ENCODE assay signal across 8 cellular contexts in the genomic region with DNA sequence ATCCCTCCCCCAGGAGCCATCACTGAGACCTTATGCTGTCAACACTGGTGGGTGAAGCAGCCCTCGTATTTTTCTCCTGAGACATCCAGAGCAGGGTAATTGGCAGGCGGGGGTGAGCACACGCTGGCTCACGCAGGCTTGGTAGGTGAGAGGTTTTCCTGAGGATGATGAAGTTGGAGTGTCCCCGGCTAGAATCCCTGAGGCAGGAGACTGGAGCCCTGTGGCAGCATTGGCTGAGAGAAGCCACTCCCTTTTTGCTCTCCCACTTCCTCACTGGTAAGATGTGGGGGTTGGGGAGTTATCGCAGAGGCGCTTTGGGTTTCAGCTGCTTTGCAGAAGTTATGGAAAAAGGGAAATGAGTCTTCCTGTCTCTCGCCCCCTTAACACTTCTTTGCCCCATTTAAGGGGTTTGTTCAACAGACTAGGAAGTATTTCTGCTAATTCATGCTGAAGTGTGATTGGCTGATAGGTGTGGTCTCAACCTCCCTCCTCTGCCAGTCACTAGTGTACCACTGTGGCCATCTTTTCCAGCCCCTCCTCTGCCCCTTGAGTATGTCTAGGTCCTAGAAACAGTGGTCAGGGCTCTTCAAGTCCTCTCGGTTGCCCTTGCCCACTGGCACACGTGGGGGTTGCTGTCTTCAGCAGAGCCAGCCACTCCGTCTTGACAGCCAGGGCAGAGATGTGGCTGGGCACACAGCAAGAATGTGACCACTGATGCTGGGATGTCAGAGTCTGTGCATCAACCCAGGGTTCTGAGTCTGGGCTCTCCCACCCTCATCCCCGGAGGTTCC. TPM values are rescaled to one million over a fixed set of nuclear protein-coding genes. Genes with fewer than 3 reads are reported as not detected.
A peak's percentile ranks its signal among the peaks of the same experiment; 100 is the strongest.
DNase-seq lines count a peak whose midpoint lies in the region; ATAC-seq and TF ChIP-seq lines count a peak whose summit lies in the region.

No MANE protein-coding gene starts in this region.

- CTCF ChIA-PET in SK-N-SH (lab: Yijun Ruan, JAX): no interaction called here

- H4K20me1 ChIP-seq in SK-N-SH (ENCODE audit: insufficient read depth): peaks cover 88% of the 10 kb centered on the region

- no peaks in the 10 kb centered on the region for H3K27me3 ChIP-seq in SK-N-SH (ENCODE audit: insufficient read depth)
- no peaks in the 10 kb centered on the region for H3K27me3 ChIP-seq in mononuclear cell (ENCODE audit: insufficient read depth, low read length)
- H3K27me3 ChIP-seq in thyroid gland: no peaks in the 10 kb centered on the region

- ATAC-seq in SK-N-SH treated with all-trans-retinoic acid at 6 μM for 48 hours: no peak
- peak; percentile 23 for ATAC-seq in HG02938 (IDR thresholded peaks at IDR 0.05; ENCODE audit: unreplicated experiment)

- H3K36me3 ChIP-seq in SK-N-SH (replicated peaks in 1 of 2; ENCODE audit: control insufficient read depth in 1 of 2, insufficient read depth in 2 of 2, low read length in 1 of 2) (peaks cover 0 to 37% of the 10 kb centered on the region in 2 experiments), thyroid gland (peaks cover 3 to 5% of the 10 kb centered on the region in 2 donors)

- no peak for TF ChIP-seq EP300 in SK-N-SH (IDR thresholded peaks at IDR 0.05; ENCODE audit: borderline replicate concordance in 1 of 2, low read depth in 1 of 2, low read length in 1 of 2)

- intact Hi-C loops in thyroid gland (cut with DNase I): no loop called here

- POLR2A ChIA-PET in SK-N-SH (lab: Yijun Ruan, JAX): no interaction called here

- H3K4me3 ChIP-seq in SK-N-SH (ENCODE audit: low read depth in 2 of 2, low read length in 1 of 2) (no peak overlapping the region), mononuclear cell (ENCODE audit: low read length) (peak overlapping the region; percentile 40), thyroid gland (replicated peaks in 1 of 3) (no peak overlapping the region)

- H3K4me2 ChIP-seq in SK-N-SH: peak overlapping the region; percentile 56

- 87% methylated on average over 12 of the region's 12 CpGs for WGBS in SK-N-SH (ENCODE audit: low lambda C conversion rate)
- 58 to 74% methylated on average over 8 to 12 of the region's 12 CpGs for WGBS in thyroid gland, 2 donors

- H3K79me2 ChIP-seq in SK-N-SH (ENCODE audit: insufficient read depth): peaks cover 95% of the 10 kb centered on the region

- peaks cover 23 to 27% of the 10 kb centered on the region in 2 experiments; a peak in 2 of 4 replicates for H3K4me1 ChIP-seq in SK-N-SH (ENCODE audit: control insufficient read depth in 1 of 2, insufficient read depth in 2 of 2, low read depth in 1 of 2, low read length in 1 of 2)
- H3K4me1 ChIP-seq in mononuclear cell (ENCODE audit: insufficient read depth, low read length): peaks cover 97% of the 10 kb centered on the region
- H3K4me1 ChIP-seq in thyroid gland: peaks cover 3 to 35% of the 10 kb centered on the region in 2 donors

- H3K9me2 ChIP-seq in SK-N-SH: no peaks in the 10 kb centered on the region

- no peak for DNase-seq in SK-N-SH
- no peak for DNase-seq in thyroid gland
- DNase-seq in NCI-H2107 (lab: John Stamatoyannopoulos, UW): no peak

- H3K9ac ChIP-seq in SK-N-SH: no peak overlapping the region

- H3K9me3 ChIP-seq in SK-N-SH (no peaks in the 10 kb centered on the region), mononuclear cell (ENCODE audit: low read depth, low read length) (no peaks in the 10 kb centered on the region), thyroid gland (no peaks in the 10 kb centered on the region)

- peak; percentile 44; the same call in 1 of the 2 replicates for TF ChIP-seq POLR2A in Raji (IDR thresholded peaks at IDR 0.05; ENCODE audit: insufficient read depth, low read depth, low read length)
- TF ChIP-seq POLR2A in thyroid gland (IDR thresholded peaks at IDR 0.05): no peak

- no peak overlapping the region for H2AFZ ChIP-seq in SK-N-SH (ENCODE audit: low read depth)

- H3K27ac ChIP-seq in SK-N-SH (ENCODE audit: low read depth in 2 of 2, low read length in 1 of 2): peak overlapping the region in 1 of 2 experiments; percentile 52; a peak in 2 of 4 replicates
- peak overlapping the region; percentile 72 for H3K27ac ChIP-seq in cingulate gyrus (ENCODE audit: low read depth, low read length)
- peak overlapping the region; percentile 19 to 74 (median 25) for H3K27ac ChIP-seq in thyroid gland

- TF ChIP-seq CTCF in SK-N-SH (IDR thresholded peaks at IDR 0.05): no peak
- TF ChIP-seq CTCF in thyroid gland (IDR thresholded peaks at IDR 0.05): no peak

- peaks cover 27% of the 10 kb centered on the region for H3F3A ChIP-seq in SK-N-SH (replicated peaks; ENCODE audit: insufficient read depth)

- TF ChIP-seq RAD21 in SK-N-SH (IDR thresholded peaks at IDR 0.05; ENCODE audit: low read length): no peak

TF ChIP-seq in SK-N-SH, 30 proteins besides CTCF, POLR2A, EP300 and RAD21 (continues in another document):
- no peak for TF ChIP-seq GATA2 (CRISPR knock-in tag; IDR thresholded peaks at IDR 0.05)
- TF ChIP-seq, protein P1, sequence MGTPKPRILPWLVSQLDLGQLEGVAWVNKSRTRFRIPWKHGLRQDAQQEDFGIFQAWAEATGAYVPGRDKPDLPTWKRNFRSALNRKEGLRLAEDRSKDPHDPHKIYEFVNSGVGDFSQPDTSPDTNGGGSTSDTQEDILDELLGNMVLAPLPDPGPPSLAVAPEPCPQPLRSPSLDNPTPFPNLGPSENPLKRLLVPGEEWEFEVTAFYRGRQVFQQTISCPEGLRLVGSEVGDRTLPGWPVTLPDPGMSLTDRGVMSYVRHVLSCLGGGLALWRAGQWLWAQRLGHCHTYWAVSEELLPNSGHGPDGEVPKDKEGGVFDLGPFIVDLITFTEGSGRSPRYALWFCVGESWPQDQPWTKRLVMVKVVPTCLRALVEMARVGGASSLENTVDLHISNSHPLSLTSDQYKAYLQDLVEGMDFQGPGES (IDR thresholded peaks at IDR 0.05; ENCODE audit: low read depth, low read length): no peak
- TF ChIP-seq RXRA (IDR thresholded peaks at IDR 0.05; ENCODE audit: borderline replicate concordance, low read depth): no peak

TF ChIP-seq in SK-N-SH treated with all-trans-retinoic acid at 6 μM for 48 hours, 23 proteins besides CTCF, POLR2A, EP300 and RAD21:
- TF ChIP-seq TCF4 (CRISPR knock-in tag; IDR thresholded peaks at IDR 0.05; ENCODE audit: borderline replicate concordance) (no peak), ZNF70 (CRISPR knock-in tag; IDR thresholded peaks at IDR 0.05) (no peak), TOX (CRISPR knock-in tag; IDR thresholded peaks at IDR 0.05; ENCODE audit: borderline replicate concordance) (no peak)

RNA-seq across cellular contexts. Expression of a gene that starts 5.7 kb away (rescaled TPM):
- polyA plus RNA-seq in SK-N-SH (2012; rRNA removed): 549 and 836 TPM in 2 replicates
- 499 and 604 TPM in 2 replicates for polyA plus RNA-seq in SK-N-SH (2012; cell fraction: cytosol; rRNA removed)
- polyA plus RNA-seq in SK-N-SH (2012; cell fraction: nucleus; rRNA removed): 368 and 467 TPM in 2 replicates
- total RNA-seq in mononuclear cell (282 TPM), thyroid gland (100 to 1,000 TPM; 214 to 273 (median 228) TPM)

RNA-seq across cellular contexts. Expression of a gene that starts 28.2 kb away (rescaled TPM):
- 296 and 389 TPM in 2 replicates for polyA plus RNA-seq in SK-N-SH (2012; rRNA removed)
- polyA plus RNA-seq in SK-N-SH (2012; cell fraction: cytosol; rRNA removed): 589 and 668 TPM in 2 replicates
- polyA plus RNA-seq in SK-N-SH (2012; cell fraction: nucleus; rRNA removed): 105 and 146 TPM in 2 replicates
- total RNA-seq in mononuclear cell (29.6 TPM), thyroid gland (100 to 1,000 TPM in 2 of 4 donors, 10 to 100 TPM in 2; 73.9 to 112 (median 93.2) TPM)

RNA-seq across cellular contexts. Expression of a gene that starts 28.5 kb away (rescaled TPM):
- polyA plus RNA-seq in SK-N-SH (2012; rRNA removed): 124 and 162 TPM in 2 replicates
- polyA plus RNA-seq in SK-N-SH (2012; cell fraction: cytosol; rRNA removed): 146 and 187 TPM in 2 replicates
- polyA plus RNA-seq in SK-N-SH (2012; cell fraction: nucleus; rRNA removed): 85.4 and 105 TPM in 2 replicates
- total RNA-seq in mononuclear cell (99.0 TPM), thyroid gland (10 to 100 TPM; 41.9 to 89.1 (median 65.4) TPM)

RNA-seq across cellular contexts. Expression of a gene that starts 54.5 kb away (rescaled TPM):
- 262 and 306 TPM in 2 replicates for polyA plus RNA-seq in SK-N-SH (2012; rRNA removed)
- 265 and 294 TPM in 2 replicates for polyA plus RNA-seq in SK-N-SH (2012; cell fraction: cytosol; rRNA removed)
- 86.2 and 95.3 TPM in 2 replicates for polyA plus RNA-seq in SK-N-SH (2012; cell fraction: nucleus; rRNA removed)
- total RNA-seq in mononuclear cell: 28.8 TPM
- 100 to 1,000 TPM; 120 to 183 (median 147) TPM for total RNA-seq in thyroid gland

RNA-seq across cellular contexts. Expression of a gene that starts 58.4 kb away (rescaled TPM):
- polyA plus RNA-seq in SK-N-SH (2012; rRNA removed): 7.4 and 8.2 TPM in 2 replicates
- 2.7 and 3.3 TPM in 2 replicates for polyA plus RNA-seq in SK-N-SH (2012; cell fraction: cytosol; rRNA removed)
- 16.1 and 16.8 TPM in 2 replicates for polyA plus RNA-seq in SK-N-SH (2012; cell fraction: nucleus; rRNA removed)
- total RNA-seq in mononuclear cell: 3.1 TPM
- total RNA-seq in thyroid gland: 1 to 10 TPM; 5.4 to 9.6 (median 8.2) TPM
